ENCODE assay signal across 17 cellular contexts in genomic region chrX:103373581-103373980, GRCh38.
"Had no signal": no experiment of that assay in that cellular context is flagged by ENCODE, and none has a peak within 500 bp of the region (broad histone marks: within the 10 kb centered on the region; RNA-seq: fewer than 3 reads in every experiment).

No MANE protein-coding gene starts in this region.

- ATAC-seq: activated CD4-positive, alpha-beta T cell treated with anti-CD3 and anti-CD28 coated beads for 36 hours; activated CD8-positive, alpha-beta T cell treated with anti-CD3 and anti-CD28 coated beads, Interleukin-2, amount 10 ng/mL, durations not matched to agents 7 days and 5 days; body of pancreas; gastroesophageal sphincter; heart right ventricle; left colon; lower lobe of right lung; T-helper 17 cell had no signal

- DNase-seq: activated CD4-positive, alpha-beta T cell treated with anti-CD3 and anti-CD28 coated beads for 36 hours; activated CD8-positive, alpha-beta memory T cell treated with anti-CD3 and anti-CD28 coated beads, Interleukin-2, amount 50 U/mL, for 4 hours; activated CD8-positive, alpha-beta T cell treated with anti-CD3 and anti-CD28 coated beads, Interleukin-2, amount 10 ng/mL, durations not matched to agents 7 days and 5 days; activated effector memory CD4-positive, alpha-beta T cell treated with anti-CD3 and anti-CD28 coated beads, Interleukin-2, amount 50 U/mL, for 16 hours; activated T-cell treated with anti-CD3 and anti-CD28 coated beads, Interleukin-2, amount 50 U/mL, for 48 hours; amniotic stem cell; body of pancreas; effector CD8-positive, alpha-beta T cell; heart right ventricle; left colon; lower lobe of right lung; midbrain; stimulated activated CD4-positive, alpha-beta T cell treated with anti-CD3 and anti-CD28 coated beads, Interleukin-4, amount 100 ng/mL, for 24 hours; stimulated activated naive CD4-positive, alpha-beta T cell; T-helper 17 cell; uterus had no signal
